Comparison of ENCODE assay signal across 23 cellular contexts in the genomic region with DNA sequence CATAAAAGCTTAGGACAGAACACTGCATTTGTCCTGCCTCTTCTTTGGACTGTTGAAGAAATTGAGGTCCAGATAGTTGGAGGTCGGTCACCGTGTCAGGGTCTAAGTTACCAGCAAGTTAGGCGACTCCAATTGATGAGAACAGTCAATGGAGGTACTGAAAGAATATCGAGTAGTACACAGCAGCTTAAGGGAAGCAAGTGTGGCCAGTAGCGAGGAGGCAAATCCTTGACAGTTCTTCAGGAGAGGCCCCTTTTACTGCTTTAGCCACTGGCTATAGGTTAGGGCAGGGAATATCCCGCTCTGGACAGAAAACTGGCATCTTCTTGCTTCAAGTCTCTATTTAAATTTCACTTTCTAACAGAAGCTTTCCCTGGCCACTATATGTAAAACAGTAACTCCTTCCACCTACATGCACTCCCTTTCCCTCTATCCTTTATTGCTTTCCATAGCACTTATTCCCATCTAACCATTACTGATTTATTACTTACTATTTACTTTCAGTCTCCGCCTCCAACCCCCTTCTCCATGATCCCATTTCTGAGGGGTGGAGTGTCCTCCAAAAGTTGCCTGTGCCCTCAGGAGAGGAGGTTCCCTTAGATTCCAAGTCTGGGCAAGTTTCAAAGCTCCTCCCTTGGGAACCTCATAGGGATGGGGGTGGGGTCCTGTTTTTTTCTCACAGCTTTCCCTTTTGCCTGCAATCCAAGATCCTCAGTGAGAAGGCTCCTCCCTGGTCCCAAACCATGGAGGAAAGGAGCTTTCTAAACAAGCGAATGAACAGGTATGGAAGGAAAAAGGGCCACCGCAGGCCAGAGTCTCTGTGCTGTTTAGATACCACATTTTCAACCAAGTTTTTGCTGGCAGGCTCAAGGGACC. TPM values are rescaled to one million over a fixed set of nuclear protein-coding genes. Genes with fewer than 3 reads are reported as not detected.
"Had no signal": no experiment of that assay in that cellular context is flagged by ENCODE, and none has a peak within 500 bp of the region (broad histone marks: within the 10 kb centered on the region; RNA-seq: fewer than 3 reads in every experiment).

No MANE protein-coding gene starts in this region.

- H3K27me3 ChIP-seq: ovary had no signal

- H3K36me3 ChIP-seq: esophagus muscularis mucosa, heart left ventricle, neutrophil, ovary, upper lobe of right lung had no signal

- H3K4me3 ChIP-seq: esophagus muscularis mucosa, heart left ventricle, ovary, skin epidermis, upper lobe of right lung had no signal

- ATAC-seq: activated CD4-positive, alpha-beta T cell treated with anti-CD3 and anti-CD28 coated beads for 36 hours; activated T-cell treated with anti-CD3 and anti-CD28 coated beads, Interleukin-2, amount 50 U/mL, for 72 hours; foreskin keratinocyte; heart left ventricle; sciatic nerve; upper lobe of right lung had no signal

- DNase-seq: activated CD4-positive, alpha-beta T cell treated with anti-CD3 and anti-CD28 coated beads for 36 hours; activated CD4-positive, alpha-beta T cell treated with anti-CD3 and anti-CD28 coated beads, Interleukin-2, amount 50 U/mL, for 4 hours; activated CD4-positive, CD25-positive, alpha-beta regulatory T cell; activated naive CD4-positive, alpha-beta T cell; activated T-cell treated with anti-CD3 and anti-CD28 coated beads for 4 hours; activated T-cell treated with anti-CD3 and anti-CD28 coated beads, Interleukin-2, amount 50 U/mL, for 72 hours; anterior cingulate cortex; foreskin keratinocyte; heart left ventricle; islet precursor cell; mammary epithelial cell; naive B cell; nephron progenitor cell; ovary; stimulated activated CD4-positive, alpha-beta T cell treated with anti-CD3 and anti-CD28 coated beads, Interleukin-12 subunit alpha, Interleukin-12 subunit beta, amount 100 ng/mL, for 4 hours; stimulated activated CD4-positive, alpha-beta T cell treated with anti-CD3 and anti-CD28 coated beads, Interleukin-4, amount 100 ng/mL, for 1 hour; upper lobe of right lung had no signal

- H3K9me3 ChIP-seq: esophagus muscularis mucosa, heart left ventricle, neutrophil, ovary, upper lobe of right lung had no signal

- H3K4me1 ChIP-seq: foreskin keratinocyte had no signal

- H3K27ac ChIP-seq: esophagus muscularis mucosa, foreskin keratinocyte, heart left ventricle, neutrophil, ovary, skin epidermis, upper lobe of right lung had no signal

RNA-seq across cellular contexts. Expression of a gene that starts 4.1 kb away (rescaled TPM):
- total RNA-seq: activated CD4-positive, alpha-beta T cell treated with anti-CD3 and anti-CD28 coated beads for 36 hours; bronchial epithelial cell; T-helper 2 cell treated with Interferon-gamma antibody and Interleukin-4, amounts not matched to agents 100 ng/mL and 5 ng/mL, for 36 hours had no signal

RNA-seq across cellular contexts. Expression of a gene that starts 48.4 kb away (rescaled TPM):
- total RNA-seq: activated CD4-positive, alpha-beta T cell treated with anti-CD3 and anti-CD28 coated beads for 36 hours; activated T-cell treated with anti-CD3 and anti-CD28 coated beads, Interleukin-2, amount 50 U/mL, for 72 hours; T-helper 2 cell treated with Interferon-gamma antibody and Interleukin-4, amounts not matched to agents 100 ng/mL and 5 ng/mL, for 36 hours had no signal
